In genomic region chr1:15953294-15953771, GRCh38 we compare ENCODE assay signal across 10 cellular contexts. TPM values are rescaled to one million over a fixed set of nuclear protein-coding genes. Genes with fewer than 3 reads are reported as not detected.
DNase-seq lines count a peak whose midpoint lies in the region; ATAC-seq and TF ChIP-seq lines count a peak whose summit lies in the region.
"Had no signal": no experiment of that assay in that cellular context is flagged by ENCODE, and none has a peak within 500 bp of the region (broad histone marks: within the 10 kb centered on the region; RNA-seq: fewer than 3 reads in every experiment).

No MANE protein-coding gene starts in this region.

- no peak overlapping the region for H2BK15ac ChIP-seq in mesenchymal stem cell (ENCODE audit: low read depth, poor library complexity, severe bottlenecking)

- H2BK12ac ChIP-seq in mesenchymal stem cell (ENCODE audit: low read length in 2 of 2) = peak overlapping the region; percentile 6 to 23

- peak overlapping the region; percentile 83 for H2BK120ac ChIP-seq in mesenchymal stem cell (ENCODE audit: low read depth, low read length)

- H2AFZ ChIP-seq in mesenchymal stem cell (ENCODE audit: low read depth, low read length) = no peak overlapping the region

- no peaks in the 10 kb centered on the region for H3K27me3 Mint-ChIP-seq in natural killer cell treated with Interleukin-12 subunit alpha and Interleukin-12 subunit beta and Interleukin-15 and Interleukin-18, amount 100 ng/mL, for 72 hours
- H3K27me3 Mint-ChIP-seq in natural killer cell (ENCODE audit: low read depth in 2 of 2) = no peaks in the 10 kb centered on the region

- no peaks in the 10 kb centered on the region for H3K9me3 ChIP-seq in mesenchymal stem cell (ENCODE audit: control insufficient read depth, low read length)

- H3K14ac ChIP-seq in mesenchymal stem cell (ENCODE audit: low read length in 2 of 2) = peak overlapping the region in 1 of 2 experiments; percentile 8

- H3K36me3 Mint-ChIP-seq in natural killer cell treated with Interleukin-12 subunit alpha and Interleukin-12 subunit beta and Interleukin-15 and Interleukin-18, amount 100 ng/mL, for 72 hours = peaks cover 13% of the 10 kb centered on the region
- H3K36me3 Mint-ChIP-seq in natural killer cell = no peaks in the 10 kb centered on the region

- H3K27me3 ChIP-seq in mesenchymal stem cell (ENCODE audit: control insufficient read depth in 1 of 2, insufficient read depth in 1 of 2, low read length in 2 of 2) = no peaks in the 10 kb centered on the region

- H3K27ac ChIP-seq in mesenchymal stem cell (ENCODE audit: low read length, poor library complexity, severe bottlenecking) = peak overlapping the region; percentile 97

- peaks cover 9 to 11% of the 10 kb centered on the region in 2 experiments for H3K36me3 ChIP-seq in mesenchymal stem cell (ENCODE audit: control insufficient read depth in 1 of 2, insufficient read depth in 2 of 2, low read depth in 1 of 2, low read length in 2 of 2)

- peak overlapping the region; percentile 33 for H4K8ac ChIP-seq in mesenchymal stem cell (ENCODE audit: low read length)

- peak overlapping the region; percentile 13 for H2AK5ac ChIP-seq in mesenchymal stem cell (ENCODE audit: low read length, severe bottlenecking)

- peaks cover 2% of the 10 kb centered on the region for H3K79me1 ChIP-seq in mesenchymal stem cell (replicated peaks; ENCODE audit: low read length, poor library complexity, severe bottlenecking)

- no peaks in the 10 kb centered on the region for H3K9me3 Mint-ChIP-seq in natural killer cell treated with Interleukin-12 subunit alpha and Interleukin-12 subunit beta and Interleukin-15 and Interleukin-18, amount 100 ng/mL, for 72 hours
- H3K9me3 Mint-ChIP-seq in natural killer cell = no peaks in the 10 kb centered on the region

- WGBS in mesenchymal stem cell = 88% methylated on average over 11 of the region's 11 CpGs

- H3K4me2 ChIP-seq in mesenchymal stem cell (ENCODE audit: low read length, poor library complexity, severe bottlenecking) = no peak overlapping the region

- H3K9ac ChIP-seq in mesenchymal stem cell (ENCODE audit: low read length) = peak overlapping the region; percentile 94

- peaks cover 72 to 76% of the 10 kb centered on the region in 2 donors for H3K4me1 Mint-ChIP-seq in natural killer cell treated with Interleukin-12 subunit alpha and Interleukin-12 subunit beta and Interleukin-15 and Interleukin-18, amount 100 ng/mL, for 72 hours (ENCODE audit: low read depth in 2 of 2)
- H3K4me1 Mint-ChIP-seq in natural killer cell = peaks cover 64 to 71% of the 10 kb centered on the region in 2 donors

- peak overlapping the region in 1 of 2 experiments; percentile 39 for H3K4me3 ChIP-seq in mesenchymal stem cell (ENCODE audit: insufficient read depth in 1 of 2, low read depth in 1 of 2, low read length in 2 of 2)

- TF ChIP-seq CTCF in natural killer cell (IDR thresholded peaks at IDR 0.05) = no peak

- H3K27ac Mint-ChIP-seq in natural killer cell treated with Interleukin-12 subunit alpha and Interleukin-12 subunit beta and Interleukin-15 and Interleukin-18, amount 100 ng/mL, for 72 hours = peak overlapping the region; percentile 23 to 92
- peak overlapping the region in 1 of 2 donors; percentile 29 for H3K27ac Mint-ChIP-seq in natural killer cell

- ATAC-seq in natural killer cell treated with Interleukin-12 subunit alpha and Interleukin-12 subunit beta and Interleukin-15 and Interleukin-18, amount 100 ng/mL, for 72 hours = no peak
- ATAC-seq in natural killer cell = no peak
- ATAC-seq in GM19397 (IDR thresholded peaks at IDR 0.05; ENCODE audit: unreplicated experiment) = no peak

- DNase-seq in natural killer cell treated with Interleukin-12 subunit alpha and Interleukin-12 subunit beta and Interleukin-15 and Interleukin-18, amount 100 ng/mL, for 72 hours (ENCODE audit: low spot score) = no peak
- DNase-seq in natural killer cell (no peak), astrocyte of the hippocampus (ENCODE audit: low read depth, low spot score) (peak; percentile 43), mesenchymal stem cell (peak; percentile 34), D341Med (ENCODE audit: low spot score) (no peak), NOMO-1 treated with dmso at 0.1 percent for 144 hours (lab: John Stamatoyannopoulos, UW; ENCODE audit: unreplicated experiment) (no peak), NCI-H748 treated with DMSO at 0.1 percent for 48 hours (lab: John Stamatoyannopoulos, UW) (no peak)
- DNase-seq: hippocampal formation had no signal

- H4K91ac ChIP-seq in mesenchymal stem cell (ENCODE audit: low read length) = peak overlapping the region; percentile 22

- peak overlapping the region; percentile 9 for H2BK5ac ChIP-seq in mesenchymal stem cell (ENCODE audit: low read depth, low read length, poor library complexity, severe bottlenecking)

- intact Hi-C loops in natural killer cell (cut with micrococcal nuclease) = no loop called here

- H3K4me3 Mint-ChIP-seq in natural killer cell treated with Interleukin-12 subunit alpha and Interleukin-12 subunit beta and Interleukin-15 and Interleukin-18, amount 100 ng/mL, for 72 hours = peak overlapping the region; percentile 22
- H3K4me3 Mint-ChIP-seq in natural killer cell = no peak overlapping the region

- H3K23ac ChIP-seq in mesenchymal stem cell (ENCODE audit: low read length in 2 of 2) = no peak overlapping the region

- H3K18ac ChIP-seq in mesenchymal stem cell (ENCODE audit: low read depth in 1 of 2, low read length in 2 of 2) = peak overlapping the region; percentile 40 to 87

- peak overlapping the region; percentile 16 to 60 for H3K4ac ChIP-seq in mesenchymal stem cell (ENCODE audit: low read depth in 1 of 2, low read length in 2 of 2)

- H3K4me1 ChIP-seq in mesenchymal stem cell (ENCODE audit: control insufficient read depth, insufficient read depth, low read depth, low read length) = peaks cover 55% of the 10 kb centered on the region

RNA-seq across cellular contexts. Expression of gene ZBTB17, which starts 22.6 kb away (rescaled TPM):
- total RNA-seq in natural killer cell treated with Interleukin-12 subunit alpha and Interleukin-12 subunit beta and Interleukin-15 and Interleukin-18, amount 100 ng/mL, for 72 hours = 100 to 1,000 TPM in 1 of 2 donors, 10 to 100 TPM in 1; 75.6 to 102 TPM
- total RNA-seq in natural killer cell = 100 to 1,000 TPM in 1 of 3 donors, 10 to 100 TPM in 2; 86.0 to 100 (median 86.9) TPM
- polyA plus RNA-seq in mesenchymal stem cell (2013, experiment 1 of 2) = 17.2 TPM
- 16.9 TPM for polyA plus RNA-seq in mesenchymal stem cell (2013, experiment 2 of 2)

RNA-seq across cellular contexts. Expression of gene SRARP, which starts 50.7 kb away (rescaled TPM):
- total RNA-seq in natural killer cell treated with Interleukin-12 subunit alpha and Interleukin-12 subunit beta and Interleukin-15 and Interleukin-18, amount 100 ng/mL, for 72 hours = not detected
- total RNA-seq in natural killer cell = not detected
- not detected for polyA plus RNA-seq in mesenchymal stem cell (2013, experiment 1 of 2)
- not detected for polyA plus RNA-seq in mesenchymal stem cell (2013, experiment 2 of 2)
- total RNA-seq: HT1080 had no signal

Comparison
In these comparisons a context has a peak if more than half of its experiments do, and no peak if none do; other contexts are left out.
1. DNase-seq: peak in astrocyte of the hippocampus (single experiment) and mesenchymal stem cell (single experiment); none in natural killer cell treated with Interleukin-12 subunit alpha and Interleukin-12 subunit beta and Interleukin-15 and Interleukin-18, amount 100 ng/mL, for 72 hours (single experiment), natural killer cell (single experiment), D341Med (single experiment), NOMO-1 treated with dmso at 0.1 percent for 144 hours (single experiment) and NCI-H748 treated with DMSO at 0.1 percent for 48 hours (single experiment).